8 cellular contexts compared by ENCODE assay signal in genomic region chr12:56724989-56725722, GRCh38.
DNase-seq lines count a peak whose midpoint lies in the region; ATAC-seq lines count a peak whose summit lies in the region.

Gene NACA (minus strand): TSS chr12:56725299. CDS start chr12:56724521, 778 bp downstream.

- peak; percentile 95 for ATAC-seq in GM19023 (IDR thresholded peaks at IDR 0.05; ENCODE audit: unreplicated experiment)
- ATAC-seq in HG03280 (IDR thresholded peaks at IDR 0.05; ENCODE audit: unreplicated experiment): peak; percentile 96

- DNase-seq in AG08396 (ENCODE audit: low spot score) (peak; percentile 95), NCI-H345 treated with DMSO at 0.1 percent for 48 hours (lab: John Stamatoyannopoulos, UW; ENCODE audit: unreplicated experiment) (peak; percentile 96), inferior parietal cortex (ENCODE audit: extremely low spot score) (peak; percentile 98)
- DNase-seq in activated CD4-positive, CD25-positive, alpha-beta regulatory T cell (lab: John Stamatoyannopoulos, UW): peak; percentile 90 to 96 (median 93)
- DNase-seq in central memory CD4-positive, alpha-beta T cell: peak; percentile 97
- DNase-seq in stimulated activated CD4-positive, alpha-beta T cell treated with anti-CD3 and anti-CD28 coated beads, Interleukin-12 subunit alpha, Interleukin-12 subunit beta, amount 100 ng/mL, for 24 hours (ENCODE audit: low read depth in 2 of 2): peak; percentile 98 to 99

Comparison
In these comparisons a context has a peak if more than half of its experiments do, and no peak if none do; other contexts are left out.
1. Peak in every context shown above with its lines: DNase-seq and ATAC-seq.